ENCODE assay signal across 25 cellular contexts in genomic region chrX:13805241-13805640, GRCh38. TPM values are rescaled to one million over a fixed set of nuclear protein-coding genes. Genes with fewer than 3 reads are reported as not detected.
DNase-seq lines count a peak whose midpoint lies in the region; ATAC-seq, FAIRE-seq and TF ChIP-seq lines count a peak whose summit lies in the region.
"Had no signal": no experiment of that assay in that cellular context is flagged by ENCODE, and none has a peak within 500 bp of the region (broad histone marks: within the 10 kb centered on the region; RNA-seq: fewer than 3 reads in every experiment).

No MANE protein-coding gene starts in this region.

- no TSS peak for BruUV-seq in GM12878 (replicated peaks; lab: Mats Ljungman, UMichigan)

- in situ Hi-C loops in GM12878 (cut with MboI) = no loop called here
- in situ Hi-C loops in GM23248 (cut with MboI) = no loop called here

- no peaks in the 10 kb centered on the region for H3K4me1 ChIP-seq in Loucy (ENCODE audit: insufficient read depth, low read length, poor library complexity, severe bottlenecking)
- H3K4me1 ChIP-seq in GM12878 (ENCODE audit: control insufficient read depth, insufficient read depth, low read length) = no peaks in the 10 kb centered on the region
- no peaks in the 10 kb centered on the region for H3K4me1 ChIP-seq in mucosa of descending colon (ENCODE audit: low read depth)
- no peaks in the 10 kb centered on the region for H3K4me1 ChIP-seq in GM23248 (ENCODE audit: insufficient read depth)

- ATAC-seq in GM12878 (peak; percentile 48; the same call in 2 of the 3 replicates), left lobe of liver (peak; percentile 39), HG03159 (IDR thresholded peaks at IDR 0.05; ENCODE audit: unreplicated experiment) (no peak), mucosa of descending colon (no peak)
- ATAC-seq: GM23338, HCT116, HepG2, SK-N-SH treated with all-trans-retinoic acid at 6 μM for 48 hours had no signal

- RAD21 ChIA-PET in GM12878 (lab: Charles Lee; ENCODE audit: unreplicated experiment) = no interaction called here

- H4K20me1 ChIP-seq in Loucy (ENCODE audit: insufficient read depth, low read length, poor library complexity, severe bottlenecking) = no peaks in the 10 kb centered on the region
- no peaks in the 10 kb centered on the region for H4K20me1 ChIP-seq in GM12878 (ENCODE audit: control insufficient read depth, insufficient read depth)
- no peaks in the 10 kb centered on the region for H4K20me1 ChIP-seq in GM23248 (ENCODE audit: insufficient read depth)

- H3F3A ChIP-seq in Loucy (ENCODE audit: low read depth) (no peaks in the 10 kb centered on the region), GM23248 (ENCODE audit: insufficient read depth) (no peaks in the 10 kb centered on the region)

- DNase-seq in D721Med (ENCODE audit: insufficient read length, low spot score) (no peak), GM12878 (ENCODE audit: low read depth, low spot score) (no peak), left lobe of liver (ENCODE audit: low spot score) (no peak), mucosa of descending colon (no peak), middle frontal gyrus (ENCODE audit: extremely low spot score, low spot score) (no peak), GM23248 (no peak)
- DNase-seq: ACHN, C1 segment of cervical spinal cord, DMS79 treated with DMSO at 0.1 percent for 48 hours, KG1, NCI-H1417 treated with DMSO at 0.1 percent for 48 hours, NCI-H2029, NCI-H510A, NCI-H774, PC-9, SIG-M5, T-helper 1 cell had no signal

- no peak for TF ChIP-seq CTCF in D721Med (IDR thresholded peaks at IDR 0.05; ENCODE audit: insufficient read depth, missing control alignments)
- TF ChIP-seq CTCF in Loucy (conservative IDR thresholded peaks at IDR 0.05; ENCODE audit: low read length) = peak; percentile 21; the same call in 1 of the 2 replicates
- peak in 2 of 3 experiments; percentile 16 to 31; a peak in 2 of 6 replicates for TF ChIP-seq CTCF in GM12878 (IDR thresholded peaks at IDR 0.05 in 2 of 3, conservative IDR thresholded peaks at IDR 0.05 in 1 of 3; ENCODE audit: control insufficient read depth in 2 of 3, extremely low read depth in 1 of 3, insufficient read depth in 1 of 3, low read depth in 3 of 3, low read length in 3 of 3)
- TF ChIP-seq CTCF in mucosa of descending colon (IDR thresholded peaks at IDR 0.05) = no peak

- H3K27ac ChIP-seq in GM12878 (ENCODE audit: control insufficient read depth, insufficient read depth) = no peak overlapping the region
- no peak overlapping the region for H3K27ac ChIP-seq in GM23248
- H3K27ac ChIP-seq: PC-9, RWPE1 had no signal

- no peak for TF ChIP-seq EP300 in GM12878 (IDR thresholded peaks at IDR 0.05; ENCODE audit: borderline replicate concordance in 1 of 2, control insufficient read depth in 1 of 2, low read depth in 2 of 2, low read length in 2 of 2)

- POLR2A ChIA-PET in GM12878 (lab: Charles Lee) = no interaction called here

- H3K9me2 ChIP-seq in Loucy (replicated peaks; ENCODE audit: low read depth, low read length) = no peaks in the 10 kb centered on the region
- no peaks in the 10 kb centered on the region for H3K9me2 ChIP-seq in GM23248 (ENCODE audit: insufficient read depth)

- TF ChIP-seq POLR2A in GM12878 (IDR thresholded peaks at IDR 0.05; ENCODE audit: low read depth, low read length) = no peak

- H3K27me3 ChIP-seq in Loucy (ENCODE audit: insufficient read depth, low read length, poor library complexity, severe bottlenecking) (no peaks in the 10 kb centered on the region), GM12878 (replicated peaks in 1 of 2; ENCODE audit: control insufficient read depth in 2 of 2, insufficient read depth in 2 of 2, low read length in 1 of 2) (0 out of 4 replicates have a peak, but pooled peaks cover 0 to 6% of the 10 kb centered on the region in 2 experiments), GM23248 (replicated peaks; ENCODE audit: insufficient read depth) (no peaks in the 10 kb centered on the region; the same call in 1 of the 2 replicates)

- H3K79me2 ChIP-seq in Loucy (ENCODE audit: insufficient read depth, low read length) (no peaks in the 10 kb centered on the region), GM12878 (ENCODE audit: control insufficient read depth, insufficient read depth, low read length) (no peaks in the 10 kb centered on the region), GM23248 (ENCODE audit: insufficient read depth) (no peaks in the 10 kb centered on the region)

- H3K9me3 ChIP-seq in Loucy (ENCODE audit: insufficient read depth, low read depth, low read length) = no peaks in the 10 kb centered on the region
- no peaks in the 10 kb centered on the region; the same call in 2 of the 3 replicates for H3K9me3 ChIP-seq in GM12878 (replicated peaks; ENCODE audit: control insufficient read depth, insufficient read depth, low read length)
- H3K9me3 ChIP-seq in mucosa of descending colon = no peaks in the 10 kb centered on the region
- H3K9me3 ChIP-seq in GM23248 (ENCODE audit: low read depth) = no peaks in the 10 kb centered on the region

- H2AFZ ChIP-seq in Loucy (ENCODE audit: low read length) (no peak overlapping the region), GM12878 (ENCODE audit: control insufficient read depth, low read depth, low read length) (no peak overlapping the region), GM23248 (no peak overlapping the region)
- H2AFZ ChIP-seq: GM23338, PC-9 had no signal

- H3K4me3 ChIP-seq in Loucy (ENCODE audit: low read length, poor library complexity, severe bottlenecking) (no peak overlapping the region), GM12878 (no peak overlapping the region), mucosa of descending colon (no peak overlapping the region), GM23248 (no peak overlapping the region)
- H3K4me3 ChIP-seq: GM23338, PC-9 had no signal

- WGBS in GM12878 (ENCODE audit: insufficient coverage, insufficient replicate concordance, low lambda C conversion rate, missing lambda C conversion rate) = 54% methylated on average over 2 of the region's 2 CpGs
- WGBS in GM23248 (ENCODE audit: low coverage in 1 of 2, low lambda C conversion rate in 2 of 2, missing lambda C conversion rate in 2 of 2), 2 experiments = 45 to 46% methylated on average over 2 of the region's 2 CpGs

- FAIRE-seq in D721Med (lab: Jason Lieb, UNC) (peak; percentile 48), GM12878 (lab: Jason Lieb, UNC) (no peak)
- FAIRE-seq: GM19239, HepG2 had no signal

- H3K9ac ChIP-seq in Loucy (ENCODE audit: low read depth, low read length, poor library complexity, severe bottlenecking) = no peak overlapping the region
- no peak overlapping the region for H3K9ac ChIP-seq in GM12878 (ENCODE audit: control insufficient read depth, insufficient read depth, low read length)
- H3K9ac ChIP-seq in GM23248 = no peak overlapping the region

- peak; percentile 29; the same call in 1 of the 2 replicates for TF ChIP-seq RAD21 in GM12878 (IDR thresholded peaks at IDR 0.05; ENCODE audit: insufficient read depth, low read depth, low read length)

- H3K36me3 ChIP-seq in Loucy (ENCODE audit: insufficient read depth, low read length) = no peaks in the 10 kb centered on the region
- no peaks in the 10 kb centered on the region for H3K36me3 ChIP-seq in GM12878 (ENCODE audit: control insufficient read depth in 2 of 2, insufficient read depth in 2 of 2, low read length in 1 of 2)
- no peaks in the 10 kb centered on the region for H3K36me3 ChIP-seq in mucosa of descending colon (ENCODE audit: low read depth)
- no peaks in the 10 kb centered on the region for H3K36me3 ChIP-seq in GM23248 (ENCODE audit: low read depth)

- H3K4me2 ChIP-seq in Loucy (ENCODE audit: low read depth, low read length, poor library complexity, severe bottlenecking) = no peak overlapping the region
- H3K4me2 ChIP-seq in GM12878 (ENCODE audit: control insufficient read depth, insufficient read depth) = no peak overlapping the region
- H3K4me2 ChIP-seq in GM23248 (ENCODE audit: unreplicated experiment) = no peak overlapping the region
- H3K4me2 ChIP-seq: GM23338, PC-9 had no signal

- intact Hi-C loops in GM12878 (cut with micrococcal nuclease; ENCODE audit: unreplicated experiment) = loop anchor here (2.0 kb wide), 1 partner anchor 54 kb away; no protein-coding TSS in a partner anchor
- intact Hi-C loops in mucosa of descending colon (cut with DNase I, micrococcal nuclease) = no loop called here

- SMC1A ChIA-PET in GM12878 (lab: Charles Lee; ENCODE audit: uncharacterized antibody, unreplicated experiment) = no interaction called here

- CTCF ChIA-PET in GM12878 (lab: Yijun Ruan, JAX) = interaction anchor here (1.2 kb wide), 1 partner anchor 25 kb away, joined by 3 read pairs; no protein-coding TSS in a partner anchor

RNA-seq across cellular contexts. Expression of gene GPM6B, which starts 11.7 kb away (rescaled TPM):
- total RNA-seq in GM12878 (2013; cell fraction: nucleolus; rRNA removed) = 0.34 and 0.79 TPM in 2 replicates
- total RNA-seq in GM12878 (2014; rRNA removed) (0.33 TPM in 1 of 2 replicates, not detected in the other), GM12878 (2014; rRNA removed; fragmentation: Illumina TruSeq; extraction: Trizol) (0.04 TPM in 1 of 2 replicates, not detected in the other), GM12878 (2021) (0.21 TPM in 1 of 2 replicates, not detected in the other), left lobe of liver (0.48 TPM), mucosa of descending colon (10 to 100 TPM in 1 of 3 donors, 1 to 10 TPM in 2; 1.3 to 34.1 (median 4.4) TPM)
- 0.24 TPM for polyA plus RNA-seq in GM12878 (2011; ENCODE audit: low read depth)
- polyA plus RNA-seq in GM12878 (2011; rRNA removed) (0.42 and 0.48 TPM in 2 replicates), GM12878 (2014; fragmentation: Illumina TruSeq; extraction: Trizol) (0.01 TPM in 1 of 2 replicates, not detected in the other), GM12878 (2014; fragmentation: Nextera tagmentation; extraction: Ambion mirVana) (under 1 TPM; 0.26 to 0.53 TPM), GM12878 (2014; rRNA removed) (0.05 TPM in 1 of 2 replicates, not detected in the other), GM12878 (2016; fragmentation: Nextera tagmentation; extraction: Ambion mirVana) (1 to 10 TPM; 2.6 TPM), GM23248 (2016; fragmentation: Nextera tagmentation; extraction: Ambion mirVana) (0.25 and 0.40 TPM in 2 replicates)
- 0.35 and 0.45 TPM in 2 replicates for polyA plus RNA-seq in GM12878 (2011; cell fraction: cytosol; rRNA removed)
- polyA plus RNA-seq in GM12878 (2011; cell fraction: nucleus; rRNA removed) = 0.29 and 0.43 TPM in 2 replicates
- 0.62 TPM in 2 replicates for polyA plus RNA-seq in GM12878 (2012)
- polyA minus RNA-seq in GM12878 (2011; rRNA and poly(A)+ RNA removed) = 0.07 and 2.2 TPM in 2 replicates
- not detected in 2 replicates for polyA minus RNA-seq in GM12878 (2011; cell fraction: cytosol; rRNA and poly(A)+ RNA removed)
- 0.24 TPM in 1 of 2 replicates, not detected in the other for polyA minus RNA-seq in GM12878 (2011; cell fraction: nucleus; rRNA and poly(A)+ RNA removed)
- 0.65 TPM in 1 of 2 replicates, not detected in the other for total RNA-seq in GM23248 (2014; rRNA removed; shearing (Covaris generic))
- total RNA-seq: HepG2, PC-9 had no signal
- polyA plus RNA-seq: HepG2 had no signal

Comparison
In these comparisons a context has a peak if more than half of its experiments do, and no peak if none do; other contexts are left out.
1. CTCF ChIP-seq: peak in Loucy (single experiment) and GM12878 (2 of 3); none in D721Med (single experiment) and mucosa of descending colon (single experiment).
2. ATAC-seq: peak in GM12878 (single experiment) and left lobe of liver (single experiment); none in HG03159 (single experiment) and mucosa of descending colon (single experiment).